ENCODE assay signal across 18 cellular contexts in genomic region chr11:1131033-1131911, GRCh38. TPM values are rescaled to one million over a fixed set of nuclear protein-coding genes. Genes with fewer than 3 reads are reported as not detected.
DNase-seq lines count a peak whose midpoint lies in the region; ATAC-seq, FAIRE-seq and TF ChIP-seq lines count a peak whose summit lies in the region.
"Had no signal": no experiment of that assay in that cellular context is flagged by ENCODE, and none has a peak within 500 bp of the region (broad histone marks: within the 10 kb centered on the region; RNA-seq: fewer than 3 reads in every experiment).

No MANE protein-coding gene starts in this region.

- H3K4me3 ChIP-seq in BLaER1 treated with 17β-estradiol and CSF1 and Interleukin-3, amounts not matched to agents 10 nM and 100 nM = no peak overlapping the region
- no peak overlapping the region for H3K4me3 ChIP-seq in GM06990 (replicated peaks; ENCODE audit: low read depth, low read length)
- no peak overlapping the region for H3K4me3 ChIP-seq in HepG2 (replicated peaks in 1 of 3; ENCODE audit: insufficient read depth in 1 of 3, low read depth in 2 of 3, low read length in 3 of 3)
- no peak overlapping the region for H3K4me3 ChIP-seq in SJCRH30
- H3K4me3 ChIP-seq: esophagus squamous epithelium had no signal

- H2AFZ ChIP-seq in HepG2 (ENCODE audit: low read length) = no peak overlapping the region

- peak overlapping the region in 8 of 11 experiments; percentile 9 to 63 (median 39); a peak in 15 of 22 replicates for H3K4me2 ChIP-seq in BLaER1 treated with 17β-estradiol and CSF1 and Interleukin-3, amounts not matched to agents 10 nM and 100 nM
- H3K4me2 ChIP-seq in HepG2 (ENCODE audit: low read depth, low read length) = no peak overlapping the region

- intact Hi-C loops in HepG2 (cut with micrococcal nuclease; ENCODE audit: unreplicated experiment) = no loop called here

- no peak for TF ChIP-seq RAD21 in HepG2 (CRISPR knock-in tag; IDR thresholded peaks at IDR 0.05)

- TF ChIP-seq EP300 in HepG2 (IDR thresholded peaks at IDR 0.05; ENCODE audit: low read depth in 2 of 2, low read length in 2 of 2) = no peak
- TF ChIP-seq EP300 in HepG2 (CRISPR knock-in tag; IDR thresholded peaks at IDR 0.05; ENCODE audit: borderline replicate concordance) = no peak

- WGBS in HepG2 (ENCODE audit: low lambda C conversion rate) = 3% methylated on average over 4 of the region's 29 CpGs

- no peak for FAIRE-seq in HepG2 (lab: Jason Lieb, UNC)

- DNase-seq in GM06990 (ENCODE audit: extremely low read depth, insufficient read length) (no peak), NCI-H526 treated with DMSO at 0.1 percent for 48 hours (lab: John Stamatoyannopoulos, UW) (peak; percentile 52), HepG2 (ENCODE audit: low spot score) (no peak), cerebellum (ENCODE audit: low spot score) (no peak), SJCRH30 (no peak)
- DNase-seq in effector CD4-positive, alpha-beta T cell = no peak
- DNase-seq: activated naive CD4-positive, alpha-beta T cell treated with anti-CD3 and anti-CD28 coated beads, Interleukin-2, amount 10 ng/mL, durations not matched to agents 7 days and 5 days; AML-193; esophagus squamous epithelium; NCI-H446; stimulated activated CD4-positive, alpha-beta T cell treated with anti-CD3 and anti-CD28 coated beads, Interleukin-4, amount 100 ng/mL, for 24 hours; WERI-Rb-1 had no signal

- no peaks in the 10 kb centered on the region for H3K79me2 ChIP-seq in HepG2 (ENCODE audit: insufficient read depth, low read length)

- in situ Hi-C loops in HepG2 (cut with HindIII; ENCODE audit: extremely low pct_ligation_motif_present, low pct_unique_long_range_greater_than_20kb) = no loop called here

- H3K27ac ChIP-seq in BLaER1 treated with 17β-estradiol and CSF1 and Interleukin-3, amounts not matched to agents 10 nM and 100 nM = no peak overlapping the region
- no peak overlapping the region for H3K27ac ChIP-seq in HepG2 (ENCODE audit: extremely low read length, insufficient read depth, low read length)
- no peak overlapping the region for H3K27ac ChIP-seq in SJCRH30
- H3K27ac ChIP-seq: esophagus squamous epithelium, WERI-Rb-1 had no signal

- no TSS peak for BruUV-seq in HepG2 (replicated peaks; lab: Mats Ljungman, UMichigan)

- TF ChIP-seq POLR2A in HepG2 (IDR thresholded peaks at IDR 0.05; ENCODE audit: insufficient read depth in 1 of 2, low read depth in 2 of 2, low read length in 2 of 2) = no peak

- H3K9me3 ChIP-seq in BLaER1 treated with 17β-estradiol and CSF1 and Interleukin-3, amounts not matched to agents 10 nM and 100 nM (replicated peaks in 1 of 11) = peaks cover 30 to 37% (median 31%) of the 10 kb centered on the region in 11 experiments
- H3K9me3 ChIP-seq in HepG2 (ENCODE audit: low read length) (peaks cover 12% of the 10 kb centered on the region; the same call in 1 of the 2 replicates), SJCRH30 (replicated peaks) (peaks cover 7% of the 10 kb centered on the region)

- ATAC-seq in HepG2 (peak; percentile 78), HG02571 (IDR thresholded peaks at IDR 0.05; ENCODE audit: unreplicated experiment) (no peak)
- ATAC-seq: T-cell had no signal

- no peaks in the 10 kb centered on the region; a peak in 1 of 22 replicates for H4K20me1 ChIP-seq in BLaER1 treated with 17β-estradiol and CSF1 and Interleukin-3, amounts not matched to agents 10 nM and 100 nM
- H4K20me1 ChIP-seq in HepG2 (ENCODE audit: insufficient read depth, low read length) = no peaks in the 10 kb centered on the region

- peaks cover 0 to 19% (median 13%) of the 10 kb centered on the region in 10 experiments; a peak in 11 of 20 replicates for H3K4me1 ChIP-seq in BLaER1 treated with 17β-estradiol and CSF1 and Interleukin-3, amounts not matched to agents 10 nM and 100 nM
- no peaks in the 10 kb centered on the region for H3K4me1 ChIP-seq in HepG2 (ENCODE audit: insufficient read depth, low read length)
- no peaks in the 10 kb centered on the region for H3K4me1 ChIP-seq in SJCRH30
- H3K4me1 ChIP-seq: esophagus squamous epithelium had no signal

- TF ChIP-seq CTCF in GM06990 (IDR thresholded peaks at IDR 0.05; ENCODE audit: insufficient read depth, low read length, poor library complexity, severe bottlenecking) = peak; percentile 10
- TF ChIP-seq CTCF in HepG2 (CRISPR knock-in tag; IDR thresholded peaks at IDR 0.05) = peak; percentile 18

- H3K27me3 ChIP-seq in BLaER1 treated with 17β-estradiol and CSF1 and Interleukin-3, amounts not matched to agents 10 nM and 100 nM = no peaks in the 10 kb centered on the region
- H3K27me3 ChIP-seq in GM06990 (replicated peaks; ENCODE audit: control insufficient read depth, insufficient read depth, low read length) (no peaks in the 10 kb centered on the region), HepG2 (ENCODE audit: control insufficient read depth in 1 of 2, insufficient read depth in 2 of 2, low read length in 2 of 2) (peaks cover 13 to 47% of the 10 kb centered on the region in 2 experiments; a peak in 4 of 5 replicates), SJCRH30 (peaks cover 11% of the 10 kb centered on the region; the same call in 1 of the 2 replicates)

- POLR2A ChIA-PET in HepG2 (lab: Yijun Ruan, JAX) = no interaction called here

- CTCF ChIA-PET in HepG2 (lab: Yijun Ruan, JAX; ENCODE audit: low intra/inter-chr PET ratio, low total read pairs) = no interaction called here

- H3K36me3 ChIP-seq in BLaER1 treated with 17β-estradiol and CSF1 and Interleukin-3, amounts not matched to agents 10 nM and 100 nM = 0 out of 22 replicates have a peak, but pooled peaks cover 0 to 4% (median 0%) of the 10 kb centered on the region in 11 experiments
- H3K36me3 ChIP-seq in GM06990 (ENCODE audit: control insufficient read depth, insufficient read depth, low read length) (no peaks in the 10 kb centered on the region), HepG2 (replicated peaks in 1 of 2; ENCODE audit: control insufficient read depth in 1 of 2, insufficient read depth in 2 of 2, low read length in 2 of 2) (no peaks in the 10 kb centered on the region), SJCRH30 (no peaks in the 10 kb centered on the region)
- H3K36me3 ChIP-seq: esophagus squamous epithelium, WERI-Rb-1 had no signal

- no peak overlapping the region; a peak in 1 of 22 replicates for H3K9ac ChIP-seq in BLaER1 treated with 17β-estradiol and CSF1 and Interleukin-3, amounts not matched to agents 10 nM and 100 nM
- H3K9ac ChIP-seq in HepG2 (ENCODE audit: insufficient read depth, low read depth, low read length) = no peak overlapping the region

RNA-seq across cellular contexts. Expression of gene MUC5AC, which starts 26.5 kb away (rescaled TPM):
- total RNA-seq in HepG2 (2016; rRNA removed; fragmentation: Illumina TruSeq; extraction: Trizol) (not detected in 2 replicates), cerebellum (under 0.01 TPM)
- total RNA-seq in HepG2 (2016; cell fraction: cytosol; rRNA removed; fragmentation: Illumina TruSeq; extraction: Trizol; ENCODE audit: low read depth) = not detected in 2 replicates
- total RNA-seq in HepG2 (2016; cell fraction: insoluble cytoplasmic fraction; rRNA removed; fragmentation: Illumina TruSeq; extraction: Trizol) = not detected in 2 replicates
- total RNA-seq in HepG2 (2016; cell fraction: membrane; rRNA removed; fragmentation: Illumina TruSeq; extraction: Trizol) = not detected in 2 replicates
- not detected in 2 replicates for total RNA-seq in HepG2 (2016; cell fraction: nucleus; rRNA removed; fragmentation: Illumina TruSeq; extraction: Trizol)
- under 0.01 TPM in 2 replicates for polyA plus RNA-seq in HepG2 (2011; rRNA removed)
- polyA plus RNA-seq in HepG2 (2011; cell fraction: cytosol; rRNA removed) = under 0.01 TPM in 1 of 2 replicates, not detected in the other
- 0.02 TPM in 2 replicates for polyA plus RNA-seq in HepG2 (2011; cell fraction: nucleus; rRNA removed)
- not detected in 2 replicates for polyA plus RNA-seq in HepG2 (2012)
- not detected in 2 replicates for polyA plus RNA-seq in HepG2 (2016; cell fraction: cytosol; fragmentation: Illumina TruSeq; extraction: Trizol; ENCODE audit: low read depth)
- not detected in 2 replicates for polyA plus RNA-seq in HepG2 (2016; cell fraction: insoluble cytoplasmic fraction; fragmentation: Illumina TruSeq; extraction: Trizol; ENCODE audit: low read depth)
- polyA plus RNA-seq in HepG2 (2016; cell fraction: membrane; fragmentation: Illumina TruSeq; extraction: Trizol; ENCODE audit: low read depth) = not detected in 2 replicates
- polyA plus RNA-seq in HepG2 (2016; cell fraction: nucleus; fragmentation: Illumina TruSeq; extraction: Trizol; ENCODE audit: insufficient read depth, low read depth) = 0.03 TPM in 1 of 2 replicates, not detected in the other
- polyA minus RNA-seq in HepG2 (2011; rRNA and poly(A)+ RNA removed; ENCODE audit: low replicate concordance) = not detected in 2 replicates
- not detected in 2 replicates for polyA minus RNA-seq in HepG2 (2011; cell fraction: cytosol; rRNA and poly(A)+ RNA removed)
- not detected in 2 replicates for polyA minus RNA-seq in HepG2 (2011; cell fraction: nucleus; rRNA and poly(A)+ RNA removed)
- not detected in 2 replicates for total RNA-seq in SJCRH30 (2014; rRNA removed; shearing (Covaris generic))
- total RNA-seq: dermis microvascular lymphatic vessel endothelial cell, mesenteric fat pad, neural crest cell had no signal

RNA-seq across cellular contexts. Expression of gene MUC2, which starts 56.6 kb away (rescaled TPM):
- total RNA-seq in HepG2 (2016; rRNA removed; fragmentation: Illumina TruSeq; extraction: Trizol) (not detected in 2 replicates), cerebellum (1.5 TPM)
- not detected in 2 replicates for total RNA-seq in HepG2 (2016; cell fraction: cytosol; rRNA removed; fragmentation: Illumina TruSeq; extraction: Trizol; ENCODE audit: low read depth)
- total RNA-seq in HepG2 (2016; cell fraction: insoluble cytoplasmic fraction; rRNA removed; fragmentation: Illumina TruSeq; extraction: Trizol) = not detected in 2 replicates
- total RNA-seq in HepG2 (2016; cell fraction: membrane; rRNA removed; fragmentation: Illumina TruSeq; extraction: Trizol) = not detected in 2 replicates
- total RNA-seq in HepG2 (2016; cell fraction: nucleus; rRNA removed; fragmentation: Illumina TruSeq; extraction: Trizol) = not detected in 2 replicates
- under 0.01 TPM in 1 of 2 replicates, not detected in the other for polyA plus RNA-seq in HepG2 (2011; rRNA removed)
- polyA plus RNA-seq in HepG2 (2011; cell fraction: cytosol; rRNA removed) = not detected in 2 replicates
- under 0.01 and 0.02 TPM in 2 replicates for polyA plus RNA-seq in HepG2 (2011; cell fraction: nucleus; rRNA removed)
- polyA plus RNA-seq in HepG2 (2012) = not detected in 2 replicates
- not detected in 2 replicates for polyA plus RNA-seq in HepG2 (2016; cell fraction: cytosol; fragmentation: Illumina TruSeq; extraction: Trizol; ENCODE audit: low read depth)
- polyA plus RNA-seq in HepG2 (2016; cell fraction: insoluble cytoplasmic fraction; fragmentation: Illumina TruSeq; extraction: Trizol; ENCODE audit: low read depth) = not detected in 2 replicates
- not detected in 2 replicates for polyA plus RNA-seq in HepG2 (2016; cell fraction: membrane; fragmentation: Illumina TruSeq; extraction: Trizol; ENCODE audit: low read depth)
- not detected in 2 replicates for polyA plus RNA-seq in HepG2 (2016; cell fraction: nucleus; fragmentation: Illumina TruSeq; extraction: Trizol; ENCODE audit: insufficient read depth, low read depth)
- 0.22 TPM in 1 of 2 replicates, not detected in the other for polyA minus RNA-seq in HepG2 (2011; rRNA and poly(A)+ RNA removed; ENCODE audit: low replicate concordance)
- not detected in 2 replicates for polyA minus RNA-seq in HepG2 (2011; cell fraction: cytosol; rRNA and poly(A)+ RNA removed)
- polyA minus RNA-seq in HepG2 (2011; cell fraction: nucleus; rRNA and poly(A)+ RNA removed) = not detected in 2 replicates
- total RNA-seq in SJCRH30 (2014; rRNA removed; shearing (Covaris generic)) = 0.06 and 0.08 TPM in 2 replicates
- total RNA-seq: dermis microvascular lymphatic vessel endothelial cell, neural crest cell had no signal
